Comparison of ENCODE assay signal across 11 cellular contexts in genomic region chr17:69407759-69408158, GRCh38.
"Had no signal": no experiment of that assay in that cellular context is flagged by ENCODE, and none has a peak within 500 bp of the region (broad histone marks: within the 10 kb centered on the region; RNA-seq: fewer than 3 reads in every experiment).

No MANE protein-coding gene starts in this region.

- H3K4me3 ChIP-seq: GM23248, GM23338, HAP-1 had no signal

- H3K9me3 Mint-ChIP-seq: GM23338, H9 had no signal

- H2AFZ ChIP-seq: GM23248, GM23338 had no signal

- ATAC-seq: GM23338, HCT116 had no signal

- H3K36me3 ChIP-seq: HAP-1 had no signal

- H3K4me2 ChIP-seq: GM23338 had no signal

- H3K4me1 ChIP-seq: HAP-1 had no signal

- H3K27ac ChIP-seq: GM23248 had no signal

- H3K4me3 Mint-ChIP-seq: GM23338, H9, HFFc6 had no signal

- H3K27ac Mint-ChIP-seq: GM23338, H9, HFFc6 had no signal

- H3K9ac ChIP-seq: GM23248 had no signal

- DNase-seq: GM23248, GOT3, H7, H9, HCEC 1CT, HFFc6 had no signal

- H3K9me3 ChIP-seq: HAP-1 had no signal

- FAIRE-seq: H1, H54 had no signal
